Comparison of ENCODE assay signal across 21 cellular contexts in genomic region chr2:86417961-86418360, GRCh38. TPM values are rescaled to one million over a fixed set of nuclear protein-coding genes. Genes with fewer than 3 reads are reported as not detected.
DNase-seq lines count a peak whose midpoint lies in the region; ATAC-seq and TF ChIP-seq lines count a peak whose summit lies in the region.
"Had no signal": no experiment of that assay in that cellular context is flagged by ENCODE, and none has a peak within 500 bp of the region (broad histone marks: within the 10 kb centered on the region; RNA-seq: fewer than 3 reads in every experiment).

No MANE protein-coding gene starts in this region.

- no peak overlapping the region for H3K27ac ChIP-seq in trophoblast cell (ENCODE audit: low read depth, low read length)
- H3K27ac ChIP-seq: adrenal gland, C4-2B, hepatocyte had no signal

- H2BK12ac ChIP-seq in trophoblast cell (ENCODE audit: low read length): no peak overlapping the region

- WGBS in trophoblast cell (ENCODE audit: extremely low coverage, insufficient coverage, insufficient read length): no CpG with 5 or more reads among the region's 1 CpG

- no peak overlapping the region for H3K4me2 ChIP-seq in trophoblast cell (ENCODE audit: low read length)
- H3K4me2 ChIP-seq: hepatocyte, smooth muscle cell had no signal

- H3K79me2 ChIP-seq in trophoblast cell (ENCODE audit: control insufficient read depth, insufficient read depth, low read length, poor library complexity): no peaks in the 10 kb centered on the region
- H3K79me2 ChIP-seq: hepatocyte had no signal

- no peaks in the 10 kb centered on the region for H3K4me1 ChIP-seq in trophoblast cell (ENCODE audit: control insufficient read depth in 1 of 2, insufficient read depth in 2 of 2, low read length in 2 of 2)
- H3K4me1 ChIP-seq: adrenal gland had no signal

- no peak overlapping the region for H2AK5ac ChIP-seq in trophoblast cell (ENCODE audit: low read length)

- ATAC-seq in HG03045 (IDR thresholded peaks at IDR 0.05; ENCODE audit: unreplicated experiment): no peak
- ATAC-seq in HG03469 (IDR thresholded peaks at IDR 0.05; ENCODE audit: unreplicated experiment): no peak
- ATAC-seq in GM18861 (IDR thresholded peaks at IDR 0.05; ENCODE audit: unreplicated experiment): no peak
- ATAC-seq: effector memory CD8-positive, alpha-beta T cell; natural killer cell treated with Interleukin-12 subunit alpha and Interleukin-12 subunit beta and Interleukin-15 and Interleukin-18, amount 100 ng/mL, for 72 hours had no signal

- no peaks in the 10 kb centered on the region for H3K36me3 ChIP-seq in trophoblast cell (ENCODE audit: control insufficient read depth in 1 of 2, insufficient read depth in 2 of 2, low read length in 2 of 2)
- H3K36me3 ChIP-seq in MG63: no peaks in the 10 kb centered on the region
- H3K36me3 ChIP-seq: adrenal gland had no signal

- H4K91ac ChIP-seq in trophoblast cell (ENCODE audit: low read depth, low read length): no peak overlapping the region

- no peaks in the 10 kb centered on the region for H3K27me3 ChIP-seq in trophoblast cell (ENCODE audit: insufficient read depth, low read length)
- H3K27me3 ChIP-seq in MG63: peaks cover 6% of the 10 kb centered on the region
- H3K27me3 ChIP-seq: adrenal gland, hepatocyte had no signal

- H3K9me3 ChIP-seq in trophoblast cell (ENCODE audit: insufficient read depth, low read depth, low read length) (no peaks in the 10 kb centered on the region), MG63 (no peaks in the 10 kb centered on the region)
- H3K9me3 ChIP-seq: adrenal gland had no signal

- no peaks in the 10 kb centered on the region for H3K79me1 ChIP-seq in trophoblast cell (ENCODE audit: low read length)

- no peak overlapping the region for H4K8ac ChIP-seq in trophoblast cell (ENCODE audit: low read depth, low read length)

- no peak for TF ChIP-seq CTCF in epithelial cell of esophagus (IDR thresholded peaks at IDR 0.05; ENCODE audit: insufficient read depth, low read depth, low read length, missing control alignments)

- H2BK5ac ChIP-seq in trophoblast cell (ENCODE audit: low read depth, low read length, poor library complexity): no peak overlapping the region

- DNase-seq in H4 (ENCODE audit: low spot score): peak; percentile 62
- peak; percentile 91 for DNase-seq in NCI-H226
- DNase-seq in epithelial cell of esophagus (ENCODE audit: low read depth): peak; percentile 92
- peak; percentile 60 to 68 for DNase-seq in trophoblast cell
- DNase-seq in MG63: no peak
- DNase-seq: activated CD4-positive, alpha-beta T cell treated with anti-CD3 and anti-CD28 coated beads for 4 hours; activated effector memory CD4-positive, alpha-beta T cell treated with Interleukin-2 at 50 U/mL for 16 hours; adrenal gland; effector memory CD8-positive, alpha-beta T cell; kidney; mesendoderm; NCI-H1092; NCI-H526 treated with DMSO at 0.1 percent for 48 hours; stimulated activated CD4-positive, alpha-beta T cell treated with anti-CD3 and anti-CD28 coated beads, Interleukin-4, amount 100 ng/mL, for 4 hours had no signal

- no peak overlapping the region for H4K12ac ChIP-seq in trophoblast cell (ENCODE audit: low read depth, low read length)

- no peak overlapping the region for H3K23ac ChIP-seq in trophoblast cell (ENCODE audit: low read length)

- no peak overlapping the region for H2BK120ac ChIP-seq in trophoblast cell (ENCODE audit: insufficient read depth, low read length, poor library complexity)

- H3K14ac ChIP-seq in trophoblast cell (ENCODE audit: low read length): no peak overlapping the region

- H3K9ac ChIP-seq in trophoblast cell (ENCODE audit: low read length): no peak overlapping the region

- H2AFZ ChIP-seq in trophoblast cell (ENCODE audit: insufficient read depth, low read length, poor library complexity): no peak overlapping the region
- H2AFZ ChIP-seq: hepatocyte had no signal

- H3K4ac ChIP-seq in trophoblast cell (ENCODE audit: low read depth, low read length): no peak overlapping the region

- H3K4me3 ChIP-seq in epithelial cell of esophagus (ENCODE audit: low read length) (no peak overlapping the region), trophoblast cell (ENCODE audit: low read depth, low read length) (no peak overlapping the region), MG63 (no peak overlapping the region)
- H3K4me3 ChIP-seq: adrenal gland, hepatocyte, smooth muscle cell had no signal

- no peak overlapping the region for H3K18ac ChIP-seq in trophoblast cell (ENCODE audit: low read length)

RNA-seq across cellular contexts. Expression of gene KDM3A, which starts 23.2 kb away (rescaled TPM):
- 8.3 and 10.8 TPM in 2 replicates for total RNA-seq in H4 (2014; rRNA removed; shearing (Covaris generic))
- polyA plus RNA-seq in trophoblast cell (2013): 30.3 and 30.5 TPM in 2 replicates
- total RNA-seq in MG63 (2014; rRNA removed; shearing (Covaris generic); ENCODE audit: low replicate concordance): 12.5 and 27.9 TPM in 2 replicates
